ENCODE assay signal across 8 cellular contexts in genomic region chr17:1186923-1187771, GRCh38. TPM values are rescaled to one million over a fixed set of nuclear protein-coding genes. Genes with fewer than 3 reads are reported as not detected.
DNase-seq lines count a peak whose midpoint lies in the region; ATAC-seq, FAIRE-seq and TF ChIP-seq lines count a peak whose summit lies in the region.

No MANE protein-coding gene starts in this region.

- 34% methylated on average over 5 of the region's 34 CpGs; no CpG with 5 or more reads in 1 of the 2 experiments for WGBS in IMR-90 (ENCODE audit: extremely low coverage in 2 of 2, insufficient read length in 1 of 2), 2 experiments
- WGBS in pancreas, 2 donors: 24 to 28% methylated on average over 34 of the region's 34 CpGs
- 60% methylated on average over 34 of the region's 34 CpGs for WGBS in thymus

- TF ChIP-seq CTCF in IMR-90 (conservative IDR thresholded peaks at IDR 0.05; ENCODE audit: low read depth, low read length) (peak; percentile 98), glutamatergic neuron (IDR thresholded peaks at IDR 0.05; ENCODE audit: partially characterized antibody, unreplicated experiment) (peak; percentile 92), pancreas (IDR thresholded peaks at IDR 0.05) (peak; percentile 97 to 99 (median 98))

- no peak overlapping the region for H4K5ac ChIP-seq in IMR-90 (ENCODE audit: low read depth, low read length)

- H3K4me1 ChIP-seq in IMR-90 (ENCODE audit: control insufficient read depth, insufficient read depth, low read length) (peaks cover 6% of the 10 kb centered on the region), pancreas (peaks cover 0 to 6% (median 5%) of the 10 kb centered on the region in 3 donors), thymus (ENCODE audit: control insufficient read depth, insufficient read depth, low read length) (no peaks in the 10 kb centered on the region)

- H3K9me1 ChIP-seq in IMR-90 (ENCODE audit: insufficient read depth, low read length): peaks cover 4% of the 10 kb centered on the region

- no peaks in the 10 kb centered on the region for H3K79me1 ChIP-seq in IMR-90 (ENCODE audit: low read depth in 1 of 2, low read length in 2 of 2)

- H3K27me3 Mint-ChIP-seq in activated naive CD8-positive, alpha-beta T cell treated with anti-CD3 and anti-CD28 coated beads for 36 hours: no peaks in the 10 kb centered on the region
- H3K27me3 Mint-ChIP-seq in glutamatergic neuron (ENCODE audit: unreplicated experiment): peaks cover 2% of the 10 kb centered on the region

- CTCF ChIA-PET in IMR-90 (lab: Yijun Ruan, JAX): interaction anchor here (0.7 to 1.0 kb wide), 6 partner anchors 10 to 65 kb away, joined by 3 to 11 read pairs (median 6); no protein-coding TSS in a partner anchor

- no peaks in the 10 kb centered on the region for H3K9me3 Mint-ChIP-seq in activated naive CD8-positive, alpha-beta T cell treated with anti-CD3 and anti-CD28 coated beads for 36 hours
- peaks cover 6% of the 10 kb centered on the region for H3K9me3 Mint-ChIP-seq in glutamatergic neuron (ENCODE audit: unreplicated experiment)

- H3K4me1 Mint-ChIP-seq in activated naive CD8-positive, alpha-beta T cell treated with anti-CD3 and anti-CD28 coated beads for 36 hours: peaks cover 7% of the 10 kb centered on the region
- peaks cover 14% of the 10 kb centered on the region for H3K4me1 Mint-ChIP-seq in glutamatergic neuron (ENCODE audit: low read depth, unreplicated experiment)

- no peak overlapping the region for H2BK120ac ChIP-seq in IMR-90 (ENCODE audit: low read depth, low read length)

- H2BK5ac ChIP-seq in IMR-90 (ENCODE audit: low read depth, low read length, poor library complexity, severe bottlenecking): no peak overlapping the region

- no peak overlapping the region for H3K27ac Mint-ChIP-seq in activated naive CD8-positive, alpha-beta T cell treated with anti-CD3 and anti-CD28 coated beads for 36 hours
- H3K27ac Mint-ChIP-seq in glutamatergic neuron (ENCODE audit: unreplicated experiment): no peak overlapping the region

- H3K27me3 ChIP-seq in IMR-90 (ENCODE audit: control insufficient read depth, insufficient read depth, low read length) (peaks cover 20% of the 10 kb centered on the region), pancreas (no peaks in the 10 kb centered on the region), thymus (ENCODE audit: control insufficient read depth, insufficient read depth) (no peaks in the 10 kb centered on the region)

- intact Hi-C loops in IMR-90 (cut with micrococcal nuclease): loop anchor here (1.0 to 5.0 kb wide), 4 partner anchors 50 to 126 kb away; no protein-coding TSS in a partner anchor
- intact Hi-C loops in pancreas (cut with DNase I): loop anchor here in 1 of 3 donors (5.0 kb wide), 1 partner anchor 65 kb away; no protein-coding TSS in a partner anchor

- in situ Hi-C loops in IMR-90 (cut with MboI; ENCODE audit: low sequenced_read_pairs): loop anchor here (5.0 kb wide), 1 partner anchor 45 kb away; no protein-coding TSS in a partner anchor

- ATAC-seq in IMR-90 (ENCODE audit: low read depth): peak; percentile 97
- ATAC-seq in pancreas: peak; percentile 88 to 96 (median 93)
- ATAC-seq in GM18861 (IDR thresholded peaks at IDR 0.05; ENCODE audit: unreplicated experiment): no peak

- H3K4me3 ChIP-seq in IMR-90 (ENCODE audit: insufficient read depth, low read depth, low read length) (no peak overlapping the region), pancreas (no peak overlapping the region), thymus (ENCODE audit: low read length) (no peak overlapping the region)

- POLR2A ChIA-PET in IMR-90 (lab: Charles Lee; ENCODE audit: unreplicated experiment): no interaction called here

- H2BK20ac ChIP-seq in IMR-90 (ENCODE audit: low read depth, low read length): no peak overlapping the region

- dilution Hi-C loops in IMR-90 (cut with HindIII; ENCODE audit: low sequenced_read_pairs, unreplicated experiment): no loop called here

- TF ChIP-seq POLR2A in IMR-90 (IDR thresholded peaks at IDR 0.05; ENCODE audit: low read depth, low read length): 0 out of 2 replicates have a peak, but pooled peaks have one; percentile 35

- no peak overlapping the region for H3K56ac ChIP-seq in IMR-90 (ENCODE audit: extremely low read depth, insufficient read depth, low read length)

- peak overlapping the region in 1 of 2 experiments; percentile 47; a peak in 1 of 4 replicates for H4K8ac ChIP-seq in IMR-90 (ENCODE audit: low read depth in 2 of 2, low read length in 2 of 2)

- no peak overlapping the region for H4K91ac ChIP-seq in IMR-90 (ENCODE audit: insufficient read depth, low read depth, low read length)

- no peaks in the 10 kb centered on the region for H3K36me3 ChIP-seq in IMR-90 (ENCODE audit: control insufficient read depth, insufficient read depth, low read length)
- no peaks in the 10 kb centered on the region for H3K36me3 ChIP-seq in pancreas
- no peaks in the 10 kb centered on the region for H3K36me3 ChIP-seq in thymus (ENCODE audit: control insufficient read depth, insufficient read depth)

- no peaks in the 10 kb centered on the region for H3K36me3 Mint-ChIP-seq in activated naive CD8-positive, alpha-beta T cell treated with anti-CD3 and anti-CD28 coated beads for 36 hours
- H3K36me3 Mint-ChIP-seq in glutamatergic neuron (ENCODE audit: unreplicated experiment): no peaks in the 10 kb centered on the region

- H4K20me1 ChIP-seq in IMR-90 (ENCODE audit: insufficient read depth, low read length): 0 out of 2 replicates have a peak, but pooled peaks cover 2% of the 10 kb centered on the region

- H3K18ac ChIP-seq in IMR-90 (ENCODE audit: low read depth, low read length): no peak overlapping the region

- no peak for FAIRE-seq in pancreas (lab: Jason Lieb, UNC)

- no peak overlapping the region for H2BK15ac ChIP-seq in IMR-90 (ENCODE audit: low read depth, low read length)

- DNase-seq in DMS 273 treated with DMSO at 0.1 percent for 48 hours (lab: John Stamatoyannopoulos, UW): peak; percentile 27
- peak; percentile 84 for DNase-seq in IMR-90
- DNase-seq in SKM-1 (lab: John Stamatoyannopoulos, UW; ENCODE audit: unreplicated experiment): peak; percentile 54
- DNase-seq in activated naive CD8-positive, alpha-beta T cell treated with anti-CD3 and anti-CD28 coated beads for 36 hours: peak; percentile 79
- DNase-seq in glutamatergic neuron: peak; percentile 90
- DNase-seq in pancreas: peak; percentile 78 to 94 (median 88)

- H3K14ac ChIP-seq in IMR-90 (replicated peaks; ENCODE audit: low read depth, low read length): no peak overlapping the region

- H3K4me2 ChIP-seq in IMR-90 (ENCODE audit: low read depth, low read length): no peak overlapping the region

- H3K27ac ChIP-seq in IMR-90 (ENCODE audit: insufficient read depth, low read length): no peak overlapping the region
- H3K27ac ChIP-seq in pancreas: no peak overlapping the region
- peak overlapping the region; percentile 31 for H3K27ac ChIP-seq in thymus (ENCODE audit: low read depth)

- no peak overlapping the region for H3K23ac ChIP-seq in IMR-90 (ENCODE audit: low read depth, low read length)

- peak overlapping the region; percentile 80 for H2AK9ac ChIP-seq in IMR-90 (replicated peaks; ENCODE audit: low read depth, low read length, poor library complexity)

- H3K9me3 ChIP-seq in IMR-90 (ENCODE audit: control insufficient read depth, insufficient read depth, low read length) (no peaks in the 10 kb centered on the region), pancreas (no peaks in the 10 kb centered on the region), thymus (ENCODE audit: control insufficient read depth) (no peaks in the 10 kb centered on the region)

- H3K9ac ChIP-seq in IMR-90 (ENCODE audit: low read depth, low read length): no peak overlapping the region

- peak overlapping the region; percentile 92 for H2AFZ ChIP-seq in IMR-90 (replicated peaks; ENCODE audit: low read length, poor library complexity)

- 0 out of 2 replicates have a peak overlapping the region, but pooled peaks have one; percentile 13 for H3K4ac ChIP-seq in IMR-90 (ENCODE audit: low read depth, low read length)

- no peak overlapping the region for H2AK5ac ChIP-seq in IMR-90 (ENCODE audit: low read depth, low read length)

- TF ChIP-seq RAD21 in IMR-90 (IDR thresholded peaks at IDR 0.05; ENCODE audit: low read length): peak; percentile 90

- no peak overlapping the region for H3K4me3 Mint-ChIP-seq in activated naive CD8-positive, alpha-beta T cell treated with anti-CD3 and anti-CD28 coated beads for 36 hours
- H3K4me3 Mint-ChIP-seq in glutamatergic neuron (ENCODE audit: unreplicated experiment): peak overlapping the region; percentile 34

- no TSS peak for BruUV-seq in IMR-90 (replicated peaks; lab: Mats Ljungman, UMichigan)

TF ChIP-seq in IMR-90, 13 proteins besides CTCF, POLR2A, EP300 and RAD21:
- TF ChIP-seq SMC3 (IDR thresholded peaks at IDR 0.05; ENCODE audit: low read depth, low read length) (peak; percentile 98), MAZ (IDR thresholded peaks at IDR 0.05; ENCODE audit: borderline replicate concordance, low read depth, low read length) (no peak)

RNA-seq across cellular contexts. Expression of gene ABR, which starts 7.4 kb away (rescaled TPM):
- total RNA-seq in IMR-90 (2012; rRNA removed) (24.7 and 28.3 TPM in 2 replicates), glutamatergic neuron (ENCODE audit: unreplicated experiment) (219 TPM), pancreas (10 to 100 TPM; 15.4 to 57.4 (median 22.5) TPM)
- polyA plus RNA-seq in IMR-90 (2012; rRNA removed) (79.7 and 111 TPM in 2 replicates), pancreas (10 to 100 TPM; 39.2 to 65.7 TPM), thymus (37.6 TPM)
- polyA plus RNA-seq in IMR-90 (2012; cell fraction: cytosol; rRNA removed): 97.0 and 129 TPM in 2 replicates
- polyA plus RNA-seq in IMR-90 (2012; cell fraction: nucleus; rRNA removed; ENCODE audit: low replicate concordance): 96.8 and 177 TPM in 2 replicates
- total RNA-seq in activated naive CD8-positive, alpha-beta T cell treated with anti-CD3 and anti-CD28 coated beads for 36 hours: 10 to 100 TPM; 31.6 to 35.1 TPM

Comparison
In these comparisons a context has a peak if more than half of its experiments do, and no peak if none do; other contexts are left out.
1. DNase-seq: peak in every context shown above with its lines; median percentile 90 in glutamatergic neuron; 88 in pancreas; 84 in IMR-90; 79 in activated naive CD8-positive, alpha-beta T cell treated with anti-CD3 and anti-CD28 coated beads for 36 hours; 54 in SKM-1; 27 in DMS 273 treated with DMSO at 0.1 percent for 48 hours.